25 cellular contexts compared by ENCODE assay signal in genomic region chr5:38824821-38825220, GRCh38. TPM values are rescaled to one million over a fixed set of nuclear protein-coding genes. Genes with fewer than 3 reads are reported as not detected.
"Had no signal": no experiment of that assay in that cellular context is flagged by ENCODE, and none has a peak within 500 bp of the region (broad histone marks: within the 10 kb centered on the region; RNA-seq: fewer than 3 reads in every experiment).

No MANE protein-coding gene starts in this region.

- ATAC-seq: activated CD8-positive, alpha-beta T cell treated with anti-CD3 and anti-CD28 coated beads, Interleukin-2, amount 10 ng/mL, durations not matched to agents 7 days and 5 days had no signal

- H3K4me1 Mint-ChIP-seq: activated naive CD4-positive, alpha-beta T cell treated with anti-CD3 and anti-CD28 coated beads, Interleukin-2, amount 50 U/mL, for 24 hours had no signal

- H3K36me3 Mint-ChIP-seq: activated naive CD4-positive, alpha-beta T cell treated with anti-CD3 and anti-CD28 coated beads, Interleukin-2, amount 50 U/mL, for 24 hours; activated naive CD8-positive, alpha-beta T cell treated with anti-CD3 and anti-CD28 coated beads, Interleukin-2, amount 10 ng/mL, durations not matched to agents 7 days and 5 days had no signal

- H3K27me3 ChIP-seq: ascending aorta, Peyer's patch had no signal

- H3K9me3 ChIP-seq: ascending aorta, Peyer's patch had no signal

- H3K4me3 ChIP-seq: ascending aorta, Peyer's patch had no signal

- H3K4me1 ChIP-seq: Peyer's patch had no signal

- DNase-seq: activated CD4-positive, alpha-beta T cell treated with anti-CD3 and anti-CD28 coated beads, Interleukin-2, amount 10 ng/mL, durations not matched to agents 24 days and 14 days; activated CD4-positive, alpha-beta T cell treated with anti-CD3 and anti-CD28 coated beads, Interleukin-2, amount 50 U/mL, for 4 hours; activated CD8-positive, alpha-beta T cell treated with anti-CD3 and anti-CD28 coated beads, Interleukin-2, amount 10 ng/mL, durations not matched to agents 7 days and 5 days; activated gamma-delta T cell; activated naive CD4-positive, alpha-beta T cell treated with Interleukin-2 at 50 U/mL for 16 hours; activated naive CD8-positive, alpha-beta T cell treated with anti-CD3 and anti-CD28 coated beads, Interleukin-2, amount 10 ng/mL, durations not matched to agents 7 days and 5 days; activated T-cell treated with anti-CD3 and anti-CD28 coated beads, Interleukin-2, amount 50 U/mL, for 24 hours; amygdala; Karpas-422; KBM-7; MM.1S; NCI-H1092; NCI-H1436 treated with DMSO at 0.1 percent for 48 hours; NCI-H1694 treated with DMSO at 0.1 percent for 48 hours; NCI-H2029; NCI-H345; NCI-H524 treated with DMSO at 0.1 percent for 48 hours; NK-92 treated with Interleukin-12 subunit alpha and Interleukin-12 subunit beta, amount 100 ng/mL, for 24 hours; Peyer's patch; Right ventricle myocardium superior; T1000; WERI-Rb-1 had no signal

- H3K27ac ChIP-seq: ascending aorta, Peyer's patch, WERI-Rb-1 had no signal

- H3K4me3 Mint-ChIP-seq: activated CD4-positive, alpha-beta T cell treated with anti-CD3 and anti-CD28 coated beads, Interleukin-2, amount 10 ng/mL, durations not matched to agents 24 days and 14 days; activated CD8-positive, alpha-beta T cell treated with anti-CD3 and anti-CD28 coated beads, Interleukin-2, amount 10 ng/mL, durations not matched to agents 7 days and 5 days; activated naive CD4-positive, alpha-beta T cell treated with anti-CD3 and anti-CD28 coated beads, Interleukin-2, amount 50 U/mL, for 24 hours; activated naive CD8-positive, alpha-beta T cell treated with anti-CD3 and anti-CD28 coated beads, Interleukin-2, amount 10 ng/mL, durations not matched to agents 7 days and 5 days; activated T-cell treated with anti-CD3 and anti-CD28 coated beads, Interleukin-2, amount 50 U/mL, for 24 hours had no signal

- H3K36me3 ChIP-seq: Peyer's patch, WERI-Rb-1 had no signal

- H3K27ac Mint-ChIP-seq: activated CD4-positive, alpha-beta T cell treated with anti-CD3 and anti-CD28 coated beads, Interleukin-2, amount 10 ng/mL, durations not matched to agents 24 days and 14 days; activated CD8-positive, alpha-beta T cell treated with anti-CD3 and anti-CD28 coated beads, Interleukin-2, amount 10 ng/mL, durations not matched to agents 7 days and 5 days; activated naive CD4-positive, alpha-beta T cell treated with anti-CD3 and anti-CD28 coated beads, Interleukin-2, amount 50 U/mL, for 24 hours; activated naive CD8-positive, alpha-beta T cell treated with anti-CD3 and anti-CD28 coated beads, Interleukin-2, amount 10 ng/mL, durations not matched to agents 7 days and 5 days; activated T-cell treated with anti-CD3 and anti-CD28 coated beads, Interleukin-2, amount 50 U/mL, for 24 hours; activated T-helper 2 cell treated with anti-CD3 and anti-CD28 coated beads, Interferon-gamma antibody, Interleukin-2, Interleukin-4, amounts not matched to agents 10 μg/mL and 5 μg/mL and 100 μg/mL, durations not matched to agents 14 hours and 24 hours and 36 hours had no signal

RNA-seq across cellular contexts. Expression of gene OSMR, which starts 21.0 kb away (rescaled TPM):
- total RNA-seq: activated CD4-positive, alpha-beta T cell treated with anti-CD3 and anti-CD28 coated beads, Interleukin-2, amount 10 ng/mL, durations not matched to agents 24 days and 14 days; activated naive CD8-positive, alpha-beta T cell treated with anti-CD3 and anti-CD28 coated beads, Interleukin-2, amount 10 ng/mL, durations not matched to agents 7 days and 5 days had no signal
